In the genomic region with DNA sequence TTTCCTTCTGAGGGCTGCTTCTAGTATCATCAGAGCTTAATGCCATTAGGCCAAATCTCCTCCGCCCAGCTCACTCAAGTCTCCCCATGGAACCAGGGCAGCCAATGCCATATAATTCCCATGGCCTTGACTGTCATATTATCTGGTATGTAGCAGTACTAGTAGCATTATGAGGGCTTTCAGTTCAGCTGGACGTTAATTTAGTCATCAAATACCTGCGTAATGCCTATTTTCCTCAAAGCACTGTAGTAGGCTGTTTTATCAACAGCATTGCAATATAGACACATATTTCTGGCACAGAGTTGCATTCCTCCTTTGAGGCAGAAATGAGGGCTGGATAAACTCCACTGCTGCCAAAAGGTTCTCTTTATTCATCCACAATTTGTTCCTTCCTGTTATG, we compare ENCODE assay signal across 9 cellular contexts. TPM values are rescaled to one million over a fixed set of nuclear protein-coding genes. Genes with fewer than 3 reads are reported as not detected.
A peak's percentile ranks its signal among the peaks of the same experiment; 100 is the strongest.
DNase-seq lines count a peak whose midpoint lies in the region; ATAC-seq and TF ChIP-seq lines count a peak whose summit lies in the region.
"Had no signal": no experiment of that assay in that cellular context is flagged by ENCODE, and none has a peak within 500 bp of the region (broad histone marks: within the 10 kb centered on the region; RNA-seq: fewer than 3 reads in every experiment).

No MANE protein-coding gene starts in this region.

- no peaks in the 10 kb centered on the region for H3K27me3 ChIP-seq in fibroblast of lung (ENCODE audit: control insufficient read depth, insufficient read depth, low read length)

- no peak overlapping the region for H3K9ac ChIP-seq in fibroblast of lung (ENCODE audit: insufficient read depth, low read length)

- peaks cover 8% of the 10 kb centered on the region for H3K4me1 ChIP-seq in fibroblast of lung (ENCODE audit: control insufficient read depth, extremely low read depth, insufficient read depth, low read length)

- H3K27ac ChIP-seq in fibroblast of lung (ENCODE audit: insufficient read depth, low read length): peak overlapping the region; percentile 97

- TF ChIP-seq CTCF in fibroblast of lung (conservative IDR thresholded peaks at IDR 0.05 in 1 of 2, IDR thresholded peaks at IDR 0.05 in 1 of 2; ENCODE audit: low read depth in 1 of 2, low read length in 2 of 2): no peak
- TF ChIP-seq CTCF in retinal pigment epithelial cell (conservative IDR thresholded peaks at IDR 0.05; ENCODE audit: low read depth, low read length): no peak

- H4K20me1 ChIP-seq in fibroblast of lung (ENCODE audit: control insufficient read depth, extremely low read depth, insufficient read depth, low read length): no peaks in the 10 kb centered on the region

- peak overlapping the region in 3 of 4 experiments; percentile 93 to 94 (median 94) for H3K4me3 ChIP-seq in fibroblast of lung (replicated peaks in 1 of 4; ENCODE audit: control extremely low read depth in 1 of 4, insufficient read depth in 1 of 4, low read depth in 3 of 4, low read length in 4 of 4)
- H3K4me3 ChIP-seq in retinal pigment epithelial cell (ENCODE audit: low read length): peak overlapping the region; percentile 87

- DNase-seq in G401 (ENCODE audit: low spot score) (peak; percentile 19), fibroblast of lung (ENCODE audit: low read depth in 2 of 2) (peak; percentile 81 to 92), retinal pigment epithelial cell (ENCODE audit: low read depth) (peak; percentile 60), KBM-7 (no peak), NCI-H1930 (lab: John Stamatoyannopoulos, UW) (no peak)
- DNase-seq: foreskin melanocyte had no signal

- ATAC-seq in SK-N-SH treated with all-trans-retinoic acid at 6 μM for 48 hours (peak; percentile 6; the same call in 2 of the 3 replicates), GM18861 (IDR thresholded peaks at IDR 0.05; ENCODE audit: unreplicated experiment) (no peak), GM21423 (IDR thresholded peaks at IDR 0.05; ENCODE audit: unreplicated experiment) (no peak)

- H3K36me3 ChIP-seq in fibroblast of lung (ENCODE audit: control insufficient read depth, insufficient read depth, low read length): no peaks in the 10 kb centered on the region

- H3K4me2 ChIP-seq in fibroblast of lung (ENCODE audit: extremely low read depth, insufficient read depth, low read length): peak overlapping the region; percentile 84

- in situ Hi-C loops in G401 (cut with HindIII; ENCODE audit: low sequenced_read_pairs) (no loop called here), KBM-7 (cut with MboI; ENCODE audit: low pct_unique_long_range_greater_than_20kb, low sequenced_read_pairs) (no loop called here)

- no peak overlapping the region for H2AFZ ChIP-seq in fibroblast of lung (ENCODE audit: low read length)

- peaks cover 55% of the 10 kb centered on the region for H3K79me2 ChIP-seq in fibroblast of lung (ENCODE audit: control insufficient read depth, insufficient read depth, low read length)

- H3K9me3 ChIP-seq in fibroblast of lung (ENCODE audit: control insufficient read depth, insufficient read depth, low read depth, low read length): no peaks in the 10 kb centered on the region

TF ChIP-seq in SK-N-SH treated with all-trans-retinoic acid at 6 μM for 48 hours, 23 proteins besides CTCF, POLR2A, EP300 and RAD21:
- TF ChIP-seq GLIS3 (CRISPR knock-in tag; IDR thresholded peaks at IDR 0.05) (no peak), ISL1 (CRISPR knock-in tag; IDR thresholded peaks at IDR 0.05) (peak; percentile 33)

RNA-seq across cellular contexts. Expression of a gene that starts 1.7 kb away (rescaled TPM):
- total RNA-seq in G401 (2014; rRNA removed; shearing (Covaris generic)): 68.6 and 91.6 TPM in 2 replicates
- 39.6 and 45.2 TPM in 2 replicates for total RNA-seq in fibroblast of lung
- polyA plus RNA-seq in fibroblast of lung: 34.2 and 87.4 TPM in 2 replicates
- 21.0 and 50.1 TPM in 2 replicates for polyA plus RNA-seq in fibroblast of lung (2012)
- 35.7 and 43.2 TPM in 2 replicates for polyA minus RNA-seq in fibroblast of lung (ENCODE audit: low replicate concordance)

RNA-seq across cellular contexts. Expression of a gene that starts 1.8 kb away (rescaled TPM):
- total RNA-seq in G401 (2014; rRNA removed; shearing (Covaris generic)): not detected in 2 replicates
- total RNA-seq in fibroblast of lung: under 0.01 and 0.26 TPM in 2 replicates
- polyA plus RNA-seq in fibroblast of lung: 0.03 TPM in 2 replicates
- polyA plus RNA-seq in fibroblast of lung (2012): not detected in 2 replicates
- polyA minus RNA-seq in fibroblast of lung (ENCODE audit: low replicate concordance): not detected in 2 replicates

RNA-seq across cellular contexts. Expression of a gene that starts 57.0 kb away (rescaled TPM):
- 1.7 and 2.7 TPM in 2 replicates for total RNA-seq in G401 (2014; rRNA removed; shearing (Covaris generic))
- total RNA-seq in fibroblast of lung: 1.0 and 1.5 TPM in 2 replicates
- polyA plus RNA-seq in fibroblast of lung: 0.18 and 0.40 TPM in 2 replicates
- 0.30 and 0.80 TPM in 2 replicates for polyA plus RNA-seq in fibroblast of lung (2012)
- polyA minus RNA-seq in fibroblast of lung (ENCODE audit: low replicate concordance): 0.94 TPM in 1 of 2 replicates, not detected in the other

Comparison
In these comparisons a context has a peak if more than half of its experiments do, and no peak if none do; other contexts are left out.
1. DNase-seq: peak in G401 (single experiment), fibroblast of lung (2 of 2) and retinal pigment epithelial cell (single experiment); none in KBM-7 (single experiment) and NCI-H1930 (0 of 2).